19 cellular contexts compared by ENCODE assay signal in genomic region chr16:3532741-3533140, GRCh38. TPM values are rescaled to one million over a fixed set of nuclear protein-coding genes. Genes with fewer than 3 reads are reported as not detected.
DNase-seq lines count a peak whose midpoint lies in the region; ATAC-seq and TF ChIP-seq lines count a peak whose summit lies in the region.
"Had no signal": no experiment of that assay in that cellular context is flagged by ENCODE, and none has a peak within 500 bp of the region (broad histone marks: within the 10 kb centered on the region; RNA-seq: fewer than 3 reads in every experiment).

No MANE protein-coding gene starts in this region.

- H3K36me3 Mint-ChIP-seq in activated naive CD4-positive, alpha-beta T cell treated with anti-CD3 and anti-CD28 coated beads for 36 hours (ENCODE audit: low read depth), result peaks cover 14% of the 10 kb centered on the region
- H3K36me3 Mint-ChIP-seq in CD4-positive, alpha-beta T cell (ENCODE audit: low read depth), result peaks cover 83% of the 10 kb centered on the region
- peaks cover 5% of the 10 kb centered on the region for H3K36me3 Mint-ChIP-seq in T-helper 17 cell (ENCODE audit: low read depth)
- peaks cover 86% of the 10 kb centered on the region for H3K36me3 Mint-ChIP-seq in nephron progenitor cell (ENCODE audit: low read depth)

- H3K27me3 ChIP-seq in CD4-positive, alpha-beta T cell (ENCODE audit: control insufficient read depth, insufficient read depth, low read length), result no peaks in the 10 kb centered on the region
- H3K27me3 ChIP-seq: BE2C had no signal

- intact Hi-C loops in activated naive CD4-positive, alpha-beta T cell treated with anti-CD3 and anti-CD28 coated beads for 36 hours (cut with micrococcal nuclease), result no loop called here
- intact Hi-C loops in CD4-positive, alpha-beta T cell (cut with DNase I, micrococcal nuclease), result no loop called here

- no peaks in the 10 kb centered on the region for H3K9me3 ChIP-seq in CD4-positive, alpha-beta T cell (ENCODE audit: control insufficient read depth, low read length)
- no peaks in the 10 kb centered on the region for H3K9me3 ChIP-seq in T-helper 17 cell (ENCODE audit: control insufficient read depth, low read length, poor library complexity, severe bottlenecking)
- H3K9me3 ChIP-seq: BE2C had no signal

- H3K4me1 Mint-ChIP-seq in activated naive CD4-positive, alpha-beta T cell treated with anti-CD3 and anti-CD28 coated beads for 36 hours (ENCODE audit: low read depth), result no peaks in the 10 kb centered on the region
- H3K4me1 Mint-ChIP-seq in CD4-positive, alpha-beta T cell (ENCODE audit: low read depth), result peaks cover 5% of the 10 kb centered on the region
- H3K4me1 Mint-ChIP-seq in T-helper 17 cell, result peaks cover 31% of the 10 kb centered on the region
- H3K4me1 Mint-ChIP-seq in nephron progenitor cell, result peaks cover 6% of the 10 kb centered on the region
- H3K4me1 Mint-ChIP-seq: GM23338 had no signal

- no peak for ATAC-seq in CD4-positive, alpha-beta T cell (ENCODE audit: poor library complexity)
- ATAC-seq in T-helper 17 cell (no peak), GM19467 (IDR thresholded peaks at IDR 0.05; ENCODE audit: unreplicated experiment) (no peak)
- ATAC-seq: GM23338, HCT116 had no signal

- no peak for DNase-seq in activated naive CD4-positive, alpha-beta T cell treated with anti-CD3 and anti-CD28 coated beads for 36 hours
- no peak for DNase-seq in activated naive CD4-positive, alpha-beta T cell (lab: John Stamatoyannopoulos, UW)
- no peak for DNase-seq in CD4-positive, alpha-beta T cell
- no peak for DNase-seq in T-helper 17 cell
- no peak for DNase-seq in nephron progenitor cell
- DNase-seq in ACHN, result no peak
- DNase-seq: BE2C; C1 segment of cervical spinal cord; CD4-positive, CD25-positive, alpha-beta regulatory T cell; DMS153; DMS79; GDM1; HFFc6 had no signal

- H3K4me3 Mint-ChIP-seq in activated naive CD4-positive, alpha-beta T cell treated with anti-CD3 and anti-CD28 coated beads for 36 hours, result no peak overlapping the region
- no peak overlapping the region for H3K4me3 Mint-ChIP-seq in CD4-positive, alpha-beta T cell
- no peak overlapping the region for H3K4me3 Mint-ChIP-seq in T-helper 17 cell
- no peak overlapping the region for H3K4me3 Mint-ChIP-seq in nephron progenitor cell
- H3K4me3 Mint-ChIP-seq: CD4-positive, CD25-positive, alpha-beta regulatory T cell; GM23338; HFFc6; IgD-negative memory B cell had no signal

- no peaks in the 10 kb centered on the region for H3K9me3 Mint-ChIP-seq in activated naive CD4-positive, alpha-beta T cell treated with anti-CD3 and anti-CD28 coated beads for 36 hours
- no peaks in the 10 kb centered on the region for H3K9me3 Mint-ChIP-seq in CD4-positive, alpha-beta T cell
- peaks cover 14% of the 10 kb centered on the region for H3K9me3 Mint-ChIP-seq in nephron progenitor cell
- H3K9me3 Mint-ChIP-seq: CD4-positive, CD25-positive, alpha-beta regulatory T cell; HFFc6; IgD-negative memory B cell had no signal

- H3K27me3 Mint-ChIP-seq in activated naive CD4-positive, alpha-beta T cell treated with anti-CD3 and anti-CD28 coated beads for 36 hours (ENCODE audit: low read depth), result no peaks in the 10 kb centered on the region
- H3K27me3 Mint-ChIP-seq in CD4-positive, alpha-beta T cell, result no peaks in the 10 kb centered on the region
- H3K27me3 Mint-ChIP-seq in T-helper 17 cell (no peaks in the 10 kb centered on the region), nephron progenitor cell (ENCODE audit: low read depth, poor library complexity) (no peaks in the 10 kb centered on the region)
- H3K27me3 Mint-ChIP-seq: CD4-positive, CD25-positive, alpha-beta regulatory T cell; IgD-negative memory B cell had no signal

- peak overlapping the region; percentile 24 for H3K27ac Mint-ChIP-seq in activated naive CD4-positive, alpha-beta T cell treated with anti-CD3 and anti-CD28 coated beads for 36 hours
- H3K27ac Mint-ChIP-seq in CD4-positive, alpha-beta T cell, result no peak overlapping the region
- H3K27ac Mint-ChIP-seq in T-helper 17 cell, result peak overlapping the region; percentile 86
- H3K27ac Mint-ChIP-seq in nephron progenitor cell, result peak overlapping the region; percentile 79
- H3K27ac Mint-ChIP-seq: GM23338, HFFc6, IgD-negative memory B cell had no signal

- POLR2A ChIA-PET in CD4-positive, alpha-beta T cell (lab: Charles Lee), result no interaction called here

- in situ Hi-C loops in ACHN (cut with HindIII; ENCODE audit: low pct_ligation_motif_present, low pct_unique_long_range_greater_than_20kb, low sequenced_read_pairs), result no loop called here

- CTCF ChIA-PET in activated naive CD4-positive, alpha-beta T cell treated with anti-CD3 and anti-CD28 coated beads for 36 hours (lab: Charles Lee), result interaction anchor here (0.6 kb wide), 1 partner anchor 1124 kb away, joined by 4 read pairs; no protein-coding TSS in a partner anchor
- CTCF ChIA-PET in CD4-positive, alpha-beta T cell (lab: Charles Lee), result no interaction called here

- H3K27ac ChIP-seq in CD4-positive, alpha-beta T cell (ENCODE audit: low read depth, low read length), result peak overlapping the region; percentile 46

- TF ChIP-seq CTCF in CD4-positive, alpha-beta T cell (IDR thresholded peaks at IDR 0.05), result no peak
- TF ChIP-seq CTCF in nephron progenitor cell (IDR thresholded peaks at IDR 0.05), result no peak

RNA-seq across cellular contexts. Expression of gene CLUAP1, which starts 31.9 kb away (rescaled TPM):
- total RNA-seq in activated naive CD4-positive, alpha-beta T cell treated with anti-CD3 and anti-CD28 coated beads for 36 hours, result 10 to 100 TPM; 12.1 to 13.9 TPM
- 10 to 100 TPM; 12.0 to 14.2 TPM for total RNA-seq in CD4-positive, alpha-beta T cell
- 10 to 100 TPM; 10.7 to 19.0 TPM for total RNA-seq in T-helper 17 cell

RNA-seq across cellular contexts. Expression of gene C16orf90, which starts 37.5 kb away (rescaled TPM):
- total RNA-seq in activated naive CD4-positive, alpha-beta T cell treated with anti-CD3 and anti-CD28 coated beads for 36 hours, result not detected
- not detected for total RNA-seq in CD4-positive, alpha-beta T cell
- total RNA-seq in T-helper 17 cell, result not detected
- total RNA-seq: A172; CD4-positive, CD25-positive, alpha-beta regulatory T cell; Daoy; GM23338; HFFc6 had no signal

RNA-seq across cellular contexts. Expression of gene NLRC3, which starts 44.5 kb away (rescaled TPM):
- total RNA-seq in activated naive CD4-positive, alpha-beta T cell treated with anti-CD3 and anti-CD28 coated beads for 36 hours, result 10 to 100 TPM; 14.4 TPM
- total RNA-seq in CD4-positive, alpha-beta T cell, result 10 to 100 TPM; 50.4 to 51.5 TPM
- 10 to 100 TPM; 71.7 to 76.7 TPM for total RNA-seq in T-helper 17 cell
- total RNA-seq: HFFc6 had no signal
